ENCODE assay signal across 1 cellular context in the genomic region with DNA sequence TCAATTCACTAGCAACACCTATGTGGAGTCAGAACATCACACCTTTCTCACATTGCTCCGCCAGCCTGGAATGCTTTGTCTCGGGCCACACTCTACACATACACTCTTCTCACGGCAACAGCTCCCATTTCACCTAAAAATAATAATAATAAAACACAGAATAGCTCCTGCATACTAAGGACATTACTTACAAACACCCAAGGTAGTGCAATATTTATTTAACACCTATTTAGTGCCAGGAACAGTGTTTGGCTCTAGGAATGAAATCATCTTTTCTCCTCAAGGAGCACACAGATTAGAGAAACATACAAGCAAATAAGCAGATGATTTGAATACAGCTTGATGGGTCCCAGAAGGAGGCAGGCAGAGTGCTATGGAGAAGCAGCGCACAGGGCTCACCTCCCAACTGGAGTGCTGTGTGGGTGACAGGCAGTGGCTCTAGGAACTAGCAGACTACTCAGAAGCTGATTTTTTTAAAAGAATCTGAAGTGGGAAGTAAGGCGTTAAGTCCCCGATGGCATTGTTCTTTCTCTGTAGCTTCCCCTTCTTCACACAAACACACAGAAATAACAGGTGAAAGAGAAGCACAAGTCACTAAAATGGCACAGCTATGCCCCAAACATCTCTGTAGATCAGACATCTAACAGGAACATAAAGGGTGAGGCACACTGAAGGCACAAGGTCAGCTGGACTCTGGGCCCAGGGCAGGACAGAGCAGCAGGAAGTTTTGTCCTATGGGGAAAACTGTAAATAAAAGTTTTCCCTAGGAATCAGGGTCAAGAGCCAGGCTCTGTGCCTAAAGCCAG.
TF ChIP-seq lines count a peak whose summit lies in the region.

No MANE protein-coding gene starts in this region.

TF ChIP-seq in HepG2, 621 proteins besides CTCF, POLR2A, EP300 and RAD21 (continued from another document and continues in another):
- TF ChIP-seq, protein P1, sequence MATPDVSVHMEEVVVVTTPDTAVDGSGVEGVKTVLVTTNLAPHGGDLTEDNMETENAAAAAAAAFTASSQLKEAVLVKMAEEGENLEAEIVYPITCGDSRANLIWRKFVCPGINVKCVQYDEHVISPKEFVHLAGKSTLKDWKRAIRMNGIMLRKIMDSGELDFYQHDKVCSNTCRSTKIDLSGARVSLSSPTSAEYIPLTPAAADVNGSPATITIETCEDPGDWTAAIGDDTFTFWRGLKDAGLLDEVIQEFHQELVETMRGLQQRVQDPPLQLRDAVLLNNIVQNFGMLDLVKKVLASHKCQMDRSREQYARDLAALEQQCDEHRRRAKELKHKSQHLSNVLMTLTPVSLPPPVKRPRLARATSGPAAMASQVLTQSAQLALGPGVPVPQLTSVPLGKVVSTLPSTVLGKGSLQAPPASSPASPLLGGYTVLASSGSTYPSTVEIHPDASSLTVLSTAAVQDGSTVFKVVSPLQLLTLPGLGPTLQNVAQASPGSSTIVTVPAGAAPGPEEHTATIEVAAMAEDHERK (CRISPR knock-in tag; IDR thresholded peaks at IDR 0.05; ENCODE audit: low read depth): no peak
- TF ChIP-seq, protein P2, sequence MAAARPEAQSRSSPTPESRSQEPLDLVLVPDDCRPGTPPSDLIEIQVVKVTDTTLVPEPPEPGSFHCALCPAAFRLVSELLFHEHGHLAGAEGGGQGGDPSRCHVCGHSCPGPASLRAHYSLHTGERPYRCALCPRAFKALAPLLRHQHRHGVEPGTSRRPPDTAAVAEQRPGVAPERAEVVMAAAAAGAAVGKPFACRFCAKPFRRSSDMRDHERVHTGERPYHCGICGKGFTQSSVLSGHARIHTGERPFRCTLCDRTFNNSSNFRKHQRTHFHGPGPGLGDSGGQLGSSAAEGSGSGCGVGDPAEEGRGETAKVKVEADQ (CRISPR knock-in tag; IDR thresholded peaks at IDR 0.05; ENCODE audit: borderline replicate concordance): no peak
- TF ChIP-seq ZNF780A (CRISPR knock-in tag; IDR thresholded peaks at IDR 0.05) (no peak), KDM6A (CRISPR knock-in tag; IDR thresholded peaks at IDR 0.05; ENCODE audit: low read depth) (0 out of 2 replicates have a peak, but pooled peaks have one; percentile 46), ZBTB7A (CRISPR knock-in tag; IDR thresholded peaks at IDR 0.05) (no peak), GABPB1 (CRISPR knock-in tag; IDR thresholded peaks at IDR 0.05) (no peak), REXO4 (CRISPR knock-in tag; IDR thresholded peaks at IDR 0.05; ENCODE audit: borderline replicate concordance) (no peak), ZBTB20 (CRISPR knock-in tag; IDR thresholded peaks at IDR 0.05; ENCODE audit: borderline replicate concordance, low read depth) (peak; percentile 73; the same call in 1 of the 2 replicates), HNRNPUL1 (IDR thresholded peaks at IDR 0.05; ENCODE audit: low read depth, low read length) (no peak), PLRG1 (conservative IDR thresholded peaks at IDR 0.05) (no peak), ARNTL (CRISPR knock-in tag; IDR thresholded peaks at IDR 0.05) (no peak), NFIC (IDR thresholded peaks at IDR 0.05; ENCODE audit: low read length) (no peak), SMYD3 (CRISPR knock-in tag; IDR thresholded peaks at IDR 0.05) (no peak), ZMYM4 (CRISPR knock-in tag; IDR thresholded peaks at IDR 0.05) (peak; percentile 74), RELA (CRISPR knock-in tag; IDR thresholded peaks at IDR 0.05) (no peak), ZNF331 (CRISPR knock-in tag; IDR thresholded peaks at IDR 0.05) (no peak), NFE2 (CRISPR knock-in tag; IDR thresholded peaks at IDR 0.05) (no peak), IRX3 (CRISPR knock-in tag; IDR thresholded peaks at IDR 0.05; ENCODE audit: borderline replicate concordance, low read depth) (no peak), ZNF589 (CRISPR knock-in tag; conservative IDR thresholded peaks at IDR 0.05) (no peak), ZNF749 (CRISPR knock-in tag; IDR thresholded peaks at IDR 0.05; ENCODE audit: borderline replicate concordance) (no peak), TCF12 (IDR thresholded peaks at IDR 0.05) (no peak), TCF12 (CRISPR knock-in tag; IDR thresholded peaks at IDR 0.05) (no peak), NFRKB (IDR thresholded peaks at IDR 0.05) (no peak), AKAP8 (CRISPR knock-in tag; IDR thresholded peaks at IDR 0.05) (no peak), ZNF121 (CRISPR knock-in tag; IDR thresholded peaks at IDR 0.05) (peak; percentile 66; the same call in 1 of the 2 replicates), ZFP36L2 (CRISPR knock-in tag; IDR thresholded peaks at IDR 0.05) (no peak), FOXC1 (CRISPR knock-in tag; IDR thresholded peaks at IDR 0.05; ENCODE audit: borderline replicate concordance) (peak; percentile 50; the same call in 1 of the 2 replicates), ZMYM2 (CRISPR knock-in tag; IDR thresholded peaks at IDR 0.05) (no peak)
- TF ChIP-seq, protein P3, sequence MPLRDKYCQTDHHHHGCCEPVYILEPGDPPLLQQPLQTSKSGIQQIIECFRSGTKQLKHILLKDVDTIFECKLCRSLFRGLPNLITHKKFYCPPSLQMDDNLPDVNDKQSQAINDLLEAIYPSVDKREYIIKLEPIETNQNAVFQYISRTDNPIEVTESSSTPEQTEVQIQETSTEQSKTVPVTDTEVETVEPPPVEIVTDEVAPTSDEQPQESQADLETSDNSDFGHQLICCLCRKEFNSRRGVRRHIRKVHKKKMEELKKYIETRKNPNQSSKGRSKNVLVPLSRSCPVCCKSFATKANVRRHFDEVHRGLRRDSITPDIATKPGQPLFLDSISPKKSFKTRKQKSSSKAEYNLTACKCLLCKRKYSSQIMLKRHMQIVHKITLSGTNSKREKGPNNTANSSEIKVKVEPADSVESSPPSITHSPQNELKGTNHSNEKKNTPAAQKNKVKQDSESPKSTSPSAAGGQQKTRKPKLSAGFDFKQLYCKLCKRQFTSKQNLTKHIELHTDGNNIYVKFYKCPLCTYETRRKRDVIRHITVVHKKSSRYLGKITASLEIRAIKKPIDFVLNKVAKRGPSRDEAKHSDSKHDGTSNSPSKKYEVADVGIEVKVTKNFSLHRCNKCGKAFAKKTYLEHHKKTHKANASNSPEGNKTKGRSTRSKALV (CRISPR knock-in tag; IDR thresholded peaks at IDR 0.05): no peak
- TF ChIP-seq, protein P4, sequence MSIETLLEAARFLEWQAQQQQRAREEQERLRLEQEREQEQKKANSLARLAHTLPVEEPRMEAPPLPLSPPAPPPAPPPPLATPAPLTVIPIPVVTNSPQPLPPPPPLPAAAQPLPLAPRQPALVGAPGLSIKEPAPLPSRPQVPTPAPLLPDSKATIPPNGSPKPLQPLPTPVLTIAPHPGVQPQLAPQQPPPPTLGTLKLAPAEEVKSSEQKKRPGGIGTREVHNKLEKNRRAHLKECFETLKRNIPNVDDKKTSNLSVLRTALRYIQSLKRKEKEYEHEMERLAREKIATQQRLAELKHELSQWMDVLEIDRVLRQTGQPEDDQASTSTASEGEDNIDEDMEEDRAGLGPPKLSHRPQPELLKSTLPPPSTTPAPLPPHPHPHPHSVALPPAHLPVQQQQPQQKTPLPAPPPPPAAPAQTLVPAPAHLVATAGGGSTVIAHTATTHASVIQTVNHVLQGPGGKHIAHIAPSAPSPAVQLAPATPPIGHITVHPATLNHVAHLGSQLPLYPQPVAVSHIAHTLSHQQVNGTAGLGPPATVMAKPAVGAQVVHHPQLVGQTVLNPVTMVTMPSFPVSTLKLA (IDR thresholded peaks at IDR 0.05): no peak
- TF ChIP-seq, protein P5, sequence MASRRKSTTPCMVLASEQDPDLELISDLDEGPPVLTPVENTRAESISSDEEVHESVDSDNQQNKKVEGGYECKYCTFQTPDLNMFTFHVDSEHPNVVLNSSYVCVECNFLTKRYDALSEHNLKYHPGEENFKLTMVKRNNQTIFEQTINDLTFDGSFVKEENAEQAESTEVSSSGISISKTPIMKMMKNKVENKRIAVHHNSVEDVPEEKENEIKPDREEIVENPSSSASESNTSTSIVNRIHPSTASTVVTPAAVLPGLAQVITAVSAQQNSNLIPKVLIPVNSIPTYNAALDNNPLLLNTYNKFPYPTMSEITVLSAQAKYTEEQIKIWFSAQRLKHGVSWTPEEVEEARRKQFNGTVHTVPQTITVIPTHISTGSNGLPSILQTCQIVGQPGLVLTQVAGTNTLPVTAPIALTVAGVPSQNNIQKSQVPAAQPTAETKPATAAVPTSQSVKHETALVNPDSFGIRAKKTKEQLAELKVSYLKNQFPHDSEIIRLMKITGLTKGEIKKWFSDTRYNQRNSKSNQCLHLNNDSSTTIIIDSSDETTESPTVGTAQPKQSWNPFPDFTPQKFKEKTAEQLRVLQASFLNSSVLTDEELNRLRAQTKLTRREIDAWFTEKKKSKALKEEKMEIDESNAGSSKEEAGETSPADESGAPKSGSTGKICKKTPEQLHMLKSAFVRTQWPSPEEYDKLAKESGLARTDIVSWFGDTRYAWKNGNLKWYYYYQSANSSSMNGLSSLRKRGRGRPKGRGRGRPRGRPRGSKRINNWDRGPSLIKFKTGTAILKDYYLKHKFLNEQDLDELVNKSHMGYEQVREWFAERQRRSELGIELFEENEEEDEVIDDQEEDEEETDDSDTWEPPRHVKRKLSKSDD (CRISPR knock-in tag; IDR thresholded peaks at IDR 0.05; ENCODE audit: low read depth): no peak
- TF ChIP-seq, protein P6, sequence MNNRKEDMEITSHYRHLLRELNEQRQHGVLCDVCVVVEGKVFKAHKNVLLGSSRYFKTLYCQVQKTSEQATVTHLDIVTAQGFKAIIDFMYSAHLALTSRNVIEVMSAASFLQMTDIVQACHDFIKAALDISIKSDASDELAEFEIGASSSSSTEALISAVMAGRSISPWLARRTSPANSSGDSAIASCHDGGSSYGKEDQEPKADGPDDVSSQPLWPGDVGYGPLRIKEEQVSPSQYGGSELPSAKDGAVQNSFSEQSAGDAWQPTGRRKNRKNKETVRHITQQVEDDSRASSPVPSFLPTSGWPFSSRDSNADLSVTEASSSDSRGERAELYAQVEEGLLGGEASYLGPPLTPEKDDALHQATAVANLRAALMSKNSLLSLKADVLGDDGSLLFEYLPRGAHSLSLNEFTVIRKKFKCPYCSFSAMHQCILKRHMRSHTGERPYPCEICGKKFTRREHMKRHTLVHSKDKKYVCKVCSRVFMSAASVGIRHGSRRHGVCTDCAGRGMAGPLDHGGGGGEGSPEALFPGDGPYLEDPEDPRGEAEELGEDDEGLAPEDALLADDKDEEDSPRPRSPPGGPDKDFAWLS (CRISPR knock-in tag; IDR thresholded peaks at IDR 0.05; ENCODE audit: borderline replicate concordance): no peak
- TF ChIP-seq, protein P7, sequence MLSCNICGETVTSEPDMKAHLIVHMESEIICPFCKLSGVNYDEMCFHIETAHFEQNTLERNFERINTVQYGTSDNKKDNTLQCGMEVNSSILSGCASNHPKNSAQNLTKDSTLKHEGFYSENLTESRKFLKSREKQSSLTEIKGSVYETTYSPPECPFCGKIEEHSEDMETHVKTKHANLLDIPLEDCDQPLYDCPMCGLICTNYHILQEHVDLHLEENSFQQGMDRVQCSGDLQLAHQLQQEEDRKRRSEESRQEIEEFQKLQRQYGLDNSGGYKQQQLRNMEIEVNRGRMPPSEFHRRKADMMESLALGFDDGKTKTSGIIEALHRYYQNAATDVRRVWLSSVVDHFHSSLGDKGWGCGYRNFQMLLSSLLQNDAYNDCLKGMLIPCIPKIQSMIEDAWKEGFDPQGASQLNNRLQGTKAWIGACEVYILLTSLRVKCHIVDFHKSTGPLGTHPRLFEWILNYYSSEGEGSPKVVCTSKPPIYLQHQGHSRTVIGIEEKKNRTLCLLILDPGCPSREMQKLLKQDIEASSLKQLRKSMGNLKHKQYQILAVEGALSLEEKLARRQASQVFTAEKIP (CRISPR knock-in tag; IDR thresholded peaks at IDR 0.05; ENCODE audit: borderline replicate concordance): no peak
- TF ChIP-seq, protein P8, sequence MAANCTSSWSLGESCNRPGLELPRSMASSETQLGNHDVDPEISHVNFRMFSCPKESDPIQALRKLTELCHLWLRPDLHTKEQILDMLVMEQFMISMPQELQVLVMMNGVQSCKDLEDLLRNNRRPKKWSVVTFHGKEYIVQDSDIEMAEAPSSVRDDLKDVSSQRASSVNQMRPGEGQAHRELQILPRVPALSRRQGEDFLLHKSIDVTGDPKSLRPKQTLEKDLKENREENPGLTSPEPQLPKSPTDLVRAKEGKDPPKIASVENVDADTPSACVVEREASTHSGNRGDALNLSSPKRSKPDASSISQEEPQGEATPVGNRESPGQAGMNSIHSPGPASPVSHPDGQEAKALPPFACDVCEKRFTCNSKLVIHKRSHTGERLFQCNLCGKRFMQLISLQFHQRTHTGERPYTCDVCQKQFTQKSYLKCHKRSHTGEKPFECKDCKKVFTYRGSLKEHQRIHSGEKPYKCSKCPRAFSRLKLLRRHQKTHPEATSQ (CRISPR knock-in tag; IDR thresholded peaks at IDR 0.05; ENCODE audit: borderline replicate concordance): 0 out of 2 replicates have a peak, but pooled peaks have one; percentile 6
- TF ChIP-seq, protein P9, sequence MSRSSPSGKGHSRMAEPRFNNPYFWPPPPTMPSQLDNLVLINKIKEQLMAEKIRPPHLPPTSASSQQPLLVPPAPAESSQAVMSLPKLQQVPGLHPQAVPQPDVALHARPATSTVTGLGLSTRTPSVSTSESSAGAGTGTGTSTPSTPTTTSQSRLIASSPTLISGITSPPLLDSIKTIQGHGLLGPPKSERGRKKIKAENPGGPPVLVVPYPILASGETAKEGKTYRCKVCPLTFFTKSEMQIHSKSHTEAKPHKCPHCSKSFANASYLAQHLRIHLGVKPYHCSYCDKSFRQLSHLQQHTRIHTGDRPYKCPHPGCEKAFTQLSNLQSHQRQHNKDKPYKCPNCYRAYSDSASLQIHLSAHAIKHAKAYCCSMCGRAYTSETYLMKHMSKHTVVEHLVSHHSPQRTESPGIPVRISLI (CRISPR knock-in tag; IDR thresholded peaks at IDR 0.05; ENCODE audit: borderline replicate concordance): no peak
- TF ChIP-seq, protein P10, sequence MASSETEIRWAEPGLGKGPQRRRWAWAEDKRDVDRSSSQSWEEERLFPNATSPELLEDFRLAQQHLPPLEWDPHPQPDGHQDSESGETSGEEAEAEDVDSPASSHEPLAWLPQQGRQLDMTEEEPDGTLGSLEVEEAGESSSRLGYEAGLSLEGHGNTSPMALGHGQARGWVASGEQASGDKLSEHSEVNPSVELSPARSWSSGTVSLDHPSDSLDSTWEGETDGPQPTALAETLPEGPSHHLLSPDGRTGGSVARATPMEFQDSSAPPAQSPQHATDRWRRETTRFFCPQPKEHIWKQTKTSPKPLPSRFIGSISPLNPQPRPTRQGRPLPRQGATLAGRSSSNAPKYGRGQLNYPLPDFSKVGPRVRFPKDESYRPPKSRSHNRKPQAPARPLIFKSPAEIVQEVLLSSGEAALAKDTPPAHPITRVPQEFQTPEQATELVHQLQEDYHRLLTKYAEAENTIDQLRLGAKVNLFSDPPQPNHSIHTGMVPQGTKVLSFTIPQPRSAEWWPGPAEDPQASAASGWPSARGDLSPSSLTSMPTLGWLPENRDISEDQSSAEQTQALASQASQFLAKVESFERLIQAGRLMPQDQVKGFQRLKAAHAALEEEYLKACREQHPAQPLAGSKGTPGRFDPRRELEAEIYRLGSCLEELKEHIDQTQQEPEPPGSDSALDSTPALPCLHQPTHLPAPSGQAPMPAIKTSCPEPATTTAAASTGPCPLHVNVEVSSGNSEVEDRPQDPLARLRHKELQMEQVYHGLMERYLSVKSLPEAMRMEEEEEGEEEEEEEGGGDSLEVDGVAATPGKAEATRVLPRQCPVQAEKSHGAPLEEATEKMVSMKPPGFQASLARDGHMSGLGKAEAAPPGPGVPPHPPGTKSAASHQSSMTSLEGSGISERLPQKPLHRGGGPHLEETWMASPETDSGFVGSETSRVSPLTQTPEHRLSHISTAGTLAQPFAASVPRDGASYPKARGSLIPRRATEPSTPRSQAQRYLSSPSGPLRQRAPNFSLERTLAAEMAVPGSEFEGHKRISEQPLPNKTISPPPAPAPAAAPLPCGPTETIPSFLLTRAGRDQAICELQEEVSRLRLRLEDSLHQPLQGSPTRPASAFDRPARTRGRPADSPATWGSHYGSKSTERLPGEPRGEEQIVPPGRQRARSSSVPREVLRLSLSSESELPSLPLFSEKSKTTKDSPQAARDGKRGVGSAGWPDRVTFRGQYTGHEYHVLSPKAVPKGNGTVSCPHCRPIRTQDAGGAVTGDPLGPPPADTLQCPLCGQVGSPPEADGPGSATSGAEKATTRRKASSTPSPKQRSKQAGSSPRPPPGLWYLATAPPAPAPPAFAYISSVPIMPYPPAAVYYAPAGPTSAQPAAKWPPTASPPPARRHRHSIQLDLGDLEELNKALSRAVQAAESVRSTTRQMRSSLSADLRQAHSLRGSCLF (CRISPR knock-in tag; IDR thresholded peaks at IDR 0.05; ENCODE audit: borderline replicate concordance): no peak
